In genomic region chr3:48716508-48716981, GRCh38 we compare ENCODE assay signal across 8 cellular contexts. TPM values are rescaled to one million over a fixed set of nuclear protein-coding genes. Genes with fewer than 3 reads are reported as not detected.
DNase-seq lines count a peak whose midpoint lies in the region; ATAC-seq and TF ChIP-seq lines count a peak whose summit lies in the region.

No MANE protein-coding gene starts in this region.

- H3K79me2 ChIP-seq in OCI-LY7 (ENCODE audit: insufficient read depth, low read depth, low read length) = peaks cover 52% of the 10 kb centered on the region

- peak overlapping the region; percentile 80 for H3K4me3 ChIP-seq in GM08714 (ENCODE audit: low read length)
- H3K4me3 ChIP-seq in OCI-LY7 (ENCODE audit: low read depth, low read length, poor library complexity, severe bottlenecking) = peak overlapping the region; percentile 97

- H3K9me3 ChIP-seq in OCI-LY7 (ENCODE audit: low read length) = no peaks in the 10 kb centered on the region

- POLR2A ChIA-PET in OCI-LY7 (lab: Charles Lee) = interaction anchor here (0.6 kb wide), 2 partner anchors 245 to 304 kb away, joined by 3 to 4 read pairs; no protein-coding TSS in a partner anchor

- H3K4me2 ChIP-seq in OCI-LY7 (ENCODE audit: low read length) = peak overlapping the region; percentile 98

- CTCF ChIA-PET in OCI-LY7 (lab: Charles Lee; ENCODE audit: unreplicated experiment) = interaction anchor here (0.6 to 1.0 kb wide), 2 partner anchors 8 to 230 kb away, joined by 3 read pairs; no protein-coding TSS in a partner anchor

- peaks cover 26% of the 10 kb centered on the region for H3K4me1 ChIP-seq in OCI-LY7 (ENCODE audit: insufficient read depth, low read length, poor library complexity, severe bottlenecking)

- peak overlapping the region; percentile 91 for H3K27ac Mint-ChIP-seq in stimulated activated memory B cell treated with anti-CD40 and anti-IgM and Interleukin-4, amounts not matched to agents 10 μg/mL and 1 μg/mL and 100 μg/mL, for 72 hours

- H3K9me3 Mint-ChIP-seq in stimulated activated memory B cell treated with anti-CD40 and anti-IgM and Interleukin-4, amounts not matched to agents 10 μg/mL and 1 μg/mL and 100 μg/mL, for 72 hours = no peaks in the 10 kb centered on the region

- no peaks in the 10 kb centered on the region for H3K27me3 Mint-ChIP-seq in stimulated activated memory B cell treated with anti-CD40 and anti-IgM and Interleukin-4, amounts not matched to agents 10 μg/mL and 1 μg/mL and 100 μg/mL, for 72 hours

- H4K20me1 ChIP-seq in OCI-LY7 (ENCODE audit: insufficient read depth, low read length) = peaks cover 7% of the 10 kb centered on the region; the same call in 1 of the 2 replicates

- DNase-seq in OCI-LY7 (ENCODE audit: low spot score) = peak; percentile 49
- DNase-seq in kidney glomerular epithelial cell (lab: John Stamatoyannopoulos, UW) = peak; percentile 17
- DNase-seq in SKM-1 (lab: John Stamatoyannopoulos, UW; ENCODE audit: unreplicated experiment) = no peak
- no peak for DNase-seq in CD1c-positive myeloid dendritic cell (ENCODE audit: extremely low spot score)

- H3K4me3 Mint-ChIP-seq in stimulated activated memory B cell treated with anti-CD40 and anti-IgM and Interleukin-4, amounts not matched to agents 10 μg/mL and 1 μg/mL and 100 μg/mL, for 72 hours = peak overlapping the region; percentile 89

- H3K36me3 ChIP-seq in OCI-LY7 (ENCODE audit: insufficient read depth, low read length) = peaks cover 42% of the 10 kb centered on the region

- peak overlapping the region; percentile 73 for H2AFZ ChIP-seq in OCI-LY7 (ENCODE audit: low read length)

- H3K36me3 Mint-ChIP-seq in stimulated activated memory B cell treated with anti-CD40 and anti-IgM and Interleukin-4, amounts not matched to agents 10 μg/mL and 1 μg/mL and 100 μg/mL, for 72 hours = peaks cover 15% of the 10 kb centered on the region

- no TSS peak for BruUV-seq in OCI-LY7 (replicated peaks; lab: Mats Ljungman, UMichigan)

- no peak for TF ChIP-seq CTCF in OCI-LY7 (conservative IDR thresholded peaks at IDR 0.05; ENCODE audit: low read length)

- ATAC-seq in stimulated activated memory B cell treated with anti-CD40 and anti-IgM and Interleukin-4, amounts not matched to agents 10 μg/mL and 1 μg/mL and 100 μg/mL, for 72 hours = no peak
- no peak for ATAC-seq in GM21529 (IDR thresholded peaks at IDR 0.05; ENCODE audit: unreplicated experiment)

- H3K27ac ChIP-seq in OCI-LY7 (ENCODE audit: low read depth, low read length, poor library complexity, severe bottlenecking) (peak overlapping the region; percentile 60), angular gyrus (ENCODE audit: low read depth, low read length) (peak overlapping the region; percentile 67)

- H3K4me1 Mint-ChIP-seq in stimulated activated memory B cell treated with anti-CD40 and anti-IgM and Interleukin-4, amounts not matched to agents 10 μg/mL and 1 μg/mL and 100 μg/mL, for 72 hours = peaks cover 35% of the 10 kb centered on the region

- no peaks in the 10 kb centered on the region for H3K9me2 ChIP-seq in OCI-LY7 (ENCODE audit: insufficient read depth, low read length)

- intact Hi-C loops in OCI-LY7 (cut with micrococcal nuclease; ENCODE audit: unreplicated experiment) = no loop called here

RNA-seq across cellular contexts. Expression of gene IP6K2, which starts 0.5 kb away (rescaled TPM):
- 63.4 and 77.0 TPM in 2 replicates for total RNA-seq in OCI-LY7 (2014; rRNA removed; shearing (Covaris generic))
- total RNA-seq in OCI-LY7 (2022) = 92.7 and 96.9 TPM in 2 replicates

RNA-seq across cellular contexts. Expression of gene NCKIPSD, which starts 30.8 kb away (rescaled TPM):
- 34.8 and 42.1 TPM in 2 replicates for total RNA-seq in OCI-LY7 (2014; rRNA removed; shearing (Covaris generic))
- total RNA-seq in OCI-LY7 (2022) = 33.9 and 39.9 TPM in 2 replicates

RNA-seq across cellular contexts. Expression of gene CELSR3, which starts 53.9 kb away (rescaled TPM):
- total RNA-seq in OCI-LY7 (2014; rRNA removed; shearing (Covaris generic)) = 2.3 and 3.0 TPM in 2 replicates
- total RNA-seq in OCI-LY7 (2022) = 8.4 and 9.1 TPM in 2 replicates

Comparison
In these comparisons a context has a peak if more than half of its experiments do, and no peak if none do; other contexts are left out.
1. DNase-seq: peak in OCI-LY7 (single experiment) and kidney glomerular epithelial cell (single experiment); none in SKM-1 (single experiment) and CD1c-positive myeloid dendritic cell (single experiment).